In genomic region chr7:101085000-101085948, GRCh38 we compare ENCODE assay signal across 8 cellular contexts. TPM values are rescaled to one million over a fixed set of nuclear protein-coding genes. Genes with fewer than 3 reads are reported as not detected.
DNase-seq lines count a peak whose midpoint lies in the region; ATAC-seq and TF ChIP-seq lines count a peak whose summit lies in the region.

TRIM56 (plus strand) TSS chr7:101085481; CDS start chr7:101087313, 1,832 bp downstream.

- POLR2A ChIA-PET in A673 (lab: Charles Lee; ENCODE audit: low non-redundant PET), result interaction anchor here (0.5 to 0.7 kb wide), 5 partner anchors 14 to 211 kb away, joined by 4 to 7 read pairs (median 6); partner anchors contain the start of genes SRRT and UFSP1

- peak within 1 kb of the TSS; percentile 75 for H3K4me3 ChIP-seq in A673 (ENCODE audit: low read depth, low read length, poor library complexity, severe bottlenecking)
- peak within 1 kb of the TSS; percentile 33 to 81 (median 69) for H3K4me3 ChIP-seq in dorsolateral prefrontal cortex
- peak within 1 kb of the TSS; percentile 59 for H3K4me3 ChIP-seq in lower leg skin (ENCODE audit: low read depth, poor library complexity, severe bottlenecking)

- peak; percentile 78 for DNase-seq in A673 (ENCODE audit: low spot score)
- peak; percentile 63 to 84 for DNase-seq in NCI-H526 (lab: John Stamatoyannopoulos, UW)
- peak; percentile 68 to 70 for DNase-seq in activated CD4-positive, alpha-beta T cell treated with anti-CD3 and anti-CD28 coated beads, Interleukin-2, amount 50 U/mL, for 4 hours
- peak in 9 of 10 donors; percentile 46 to 81 (median 64) for DNase-seq in dorsolateral prefrontal cortex
- DNase-seq in lower leg skin (ENCODE audit: low spot score in 2 of 2), result peak; percentile 80 to 97
- DNase-seq in stimulated activated CD4-positive, alpha-beta T cell treated with anti-CD3 and anti-CD28 coated beads, TNF-alpha, amount 100 ng/mL, for 1 hour (ENCODE audit: low read depth in 3 of 3, low spot score in 1 of 3), result peak; percentile 31 to 58 (median 37)

- ATAC-seq in GM18873 (IDR thresholded peaks at IDR 0.05; ENCODE audit: low FRiP score, unreplicated experiment), result peak; percentile 76
- ATAC-seq in HG03108 (IDR thresholded peaks at IDR 0.05; ENCODE audit: unreplicated experiment), result peak; percentile 67

- peaks cover 17% of the 10 kb centered on the region for H3K36me3 ChIP-seq in A673 (ENCODE audit: insufficient read depth, low read length, poor library complexity, severe bottlenecking)

- peaks cover 11% of the 10 kb centered on the region for H3K4me1 ChIP-seq in A673 (ENCODE audit: insufficient read depth, low read length, poor library complexity, severe bottlenecking)

- CTCF ChIA-PET in A673 (lab: Charles Lee), result interaction anchor here (0.5 to 1.3 kb wide), 4 partner anchors 12 to 126 kb away, joined by 3 to 11 read pairs (median 6); no protein-coding TSS in a partner anchor

- no peak for TF ChIP-seq CTCF in A673 (conservative IDR thresholded peaks at IDR 0.05; ENCODE audit: low read depth, low read length)
- peak in 4 of 56 donors; percentile 5 to 25 (median 13) for TF ChIP-seq CTCF in dorsolateral prefrontal cortex (IDR thresholded peaks at IDR 0.05 in 54 of 56, conservative IDR thresholded peaks at IDR 0.05 in 2 of 56; ENCODE audit: low read depth in 1 of 56, partially characterized antibody in 56 of 56)
- no peak for TF ChIP-seq CTCF in lower leg skin (IDR thresholded peaks at IDR 0.05)

- intact Hi-C loops in A673 (cut with micrococcal nuclease; ENCODE audit: unreplicated experiment) (loop anchor here (10.0 kb wide), 1 partner anchor 50 kb away; no protein-coding TSS in a partner anchor), dorsolateral prefrontal cortex (cut with DNase I) (no loop called here), lower leg skin (cut with DNase I; ENCODE audit: low total_unique reads) (no loop called here)

- H3K27ac ChIP-seq in A673 (ENCODE audit: low read depth, low read length, poor library complexity, severe bottlenecking) (peak within 1 kb of the TSS; percentile 90), dorsolateral prefrontal cortex (peak within 1 kb of the TSS in 56 of 59 donors; percentile 19 to 92 (median 76))

- H3K27me3 ChIP-seq in A673 (replicated peaks; ENCODE audit: insufficient read depth, low read depth, low read length, poor library complexity) (no peaks in the 10 kb centered on the region), dorsolateral prefrontal cortex (no peaks in the 10 kb centered on the region)

- no TSS peak for BruUV-seq in A673 (replicated peaks; lab: Mats Ljungman, UMichigan)

- no peaks in the 10 kb centered on the region for H3K9me3 ChIP-seq in A673 (ENCODE audit: low read depth, low read length, poor library complexity, severe bottlenecking)

- TF ChIP-seq POLR2A in lower leg skin (IDR thresholded peaks at IDR 0.05), result no peak

- whole genome bisulfite sequencing in lower leg skin, 2 donors, result 2 to 3% methylated on average over 23 to 28 of the region's 28 CpGs

RNA-seq across cellular contexts. Expression of gene TRIM56, which starts in this region (rescaled TPM):
- 27.5 and 32.3 TPM in 2 replicates for total RNA-seq in A673 (2021)
- 10 to 100 TPM in 99 of 120 experiments, 1 to 10 TPM in 21; 5.7 to 29.9 (median 14.1) TPM for total RNA-seq in dorsolateral prefrontal cortex
- 10 to 100 TPM; 13.9 to 22.2 (median 17.3) TPM for total RNA-seq in lower leg skin

Comparison
In these comparisons a context has a peak if more than half of its experiments do, and no peak if none do; other contexts are left out.
1. Peak in every context shown above with its lines: DNase-seq, ATAC-seq, H3K4me3 ChIP-seq and H3K27ac ChIP-seq.
2. DNase-seq: peak in every context shown above with its lines; median percentile 88 in lower leg skin; 78 in A673; 74 in NCI-H526; 69 in activated CD4-positive, alpha-beta T cell treated with anti-CD3 and anti-CD28 coated beads, Interleukin-2, amount 50 U/mL, for 4 hours; 64 in dorsolateral prefrontal cortex; 37 in stimulated activated CD4-positive, alpha-beta T cell treated with anti-CD3 and anti-CD28 coated beads, TNF-alpha, amount 100 ng/mL, for 1 hour.